ENCODE assay signal across 2 cellular contexts in the genomic region with DNA sequence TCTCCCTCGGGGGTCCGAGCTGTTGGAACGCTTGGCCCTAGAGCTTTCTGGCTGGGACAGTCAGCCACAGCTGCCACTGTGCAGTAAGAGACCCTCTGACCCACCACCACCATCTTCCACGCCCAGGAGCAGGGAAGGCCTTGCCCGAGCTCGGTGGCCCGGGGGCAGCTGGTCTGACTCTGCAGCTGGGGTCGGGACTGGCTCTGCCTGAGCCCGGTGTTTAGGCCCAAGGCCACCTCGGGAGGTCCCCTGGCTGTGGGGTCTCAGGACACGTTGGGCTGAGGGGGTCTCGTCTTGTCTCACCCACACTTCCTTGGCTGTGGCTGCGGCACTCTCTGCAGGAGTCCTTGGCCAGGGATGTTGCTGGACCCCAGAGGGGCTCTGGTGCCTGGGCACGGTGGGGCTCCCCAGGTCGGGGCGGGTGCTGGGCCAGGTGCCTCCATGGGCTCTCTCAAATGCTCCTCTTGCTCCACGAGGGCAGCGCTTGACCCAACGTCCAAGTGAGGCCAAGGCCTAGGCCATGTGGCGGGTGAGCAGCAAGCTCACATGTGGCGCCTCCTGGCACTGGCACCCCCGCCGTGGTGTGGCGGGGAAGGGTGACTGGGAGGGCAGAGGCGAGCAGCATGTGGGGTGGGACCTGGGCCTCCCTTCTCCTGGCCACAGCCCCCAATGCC.
A peak's percentile ranks its signal among the peaks of the same experiment; 100 is the strongest.
TF ChIP-seq lines count a peak whose summit lies in the region.

No MANE protein-coding gene starts in this region.

TF ChIP-seq in Ishikawa, 13 proteins besides CTCF, POLR2A, EP300 and RAD21:
- 0 out of 2 replicates have a peak, but pooled peaks have one; percentile 0 for TF ChIP-seq TEAD4 (IDR thresholded peaks at IDR 0.05)
- no peak for TF ChIP-seq NFIC (IDR thresholded peaks at IDR 0.05)

TF ChIP-seq in H1, 55 proteins besides CTCF, POLR2A, EP300 and RAD21:
- TF ChIP-seq KDM4A (IDR thresholded peaks at IDR 0.05; ENCODE audit: low read depth, low read length, severe bottlenecking) (no peak), NANOG (IDR thresholded peaks at IDR 0.05; ENCODE audit: insufficient read depth, low read depth, low read length, poor library complexity, severe bottlenecking) (no peak), CBX8 (IDR thresholded peaks at IDR 0.05; ENCODE audit: borderline replicate concordance, low read depth, low read length) (no peak), POU5F1 (IDR thresholded peaks at IDR 0.05; ENCODE audit: low read depth, low read length) (no peak), SP1 (IDR thresholded peaks at IDR 0.05; ENCODE audit: low read depth, low read length) (no peak), CHD1 (IDR thresholded peaks at IDR 0.05; ENCODE audit: low read depth, low read length) (no peak), SRF (IDR thresholded peaks at IDR 0.05; ENCODE audit: low read depth, low read length) (no peak), RBBP5 (IDR thresholded peaks at IDR 0.05; ENCODE audit: borderline replicate concordance, low read depth, low read length) (no peak), TBP (IDR thresholded peaks at IDR 0.05; ENCODE audit: low read depth, low read length) (no peak), ASH2L (IDR thresholded peaks at IDR 0.05; ENCODE audit: low read length) (no peak), SP4 (IDR thresholded peaks at IDR 0.05; ENCODE audit: low read length) (no peak), BRCA1 (IDR thresholded peaks at IDR 0.05; ENCODE audit: low read depth, low read length) (no peak), CTBP2 (IDR thresholded peaks at IDR 0.05; ENCODE audit: borderline replicate concordance, insufficient read depth, insufficient read length, low read length) (no peak), JUND (IDR thresholded peaks at IDR 0.05; ENCODE audit: low read length) (no peak), SP2 (IDR thresholded peaks at IDR 0.05; ENCODE audit: low read length) (no peak)
- TF ChIP-seq, protein P1, sequence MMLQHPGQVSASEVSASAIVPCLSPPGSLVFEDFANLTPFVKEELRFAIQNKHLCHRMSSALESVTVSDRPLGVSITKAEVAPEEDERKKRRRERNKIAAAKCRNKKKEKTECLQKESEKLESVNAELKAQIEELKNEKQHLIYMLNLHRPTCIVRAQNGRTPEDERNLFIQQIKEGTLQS (IDR thresholded peaks at IDR 0.05; ENCODE audit: insufficient read depth, low read depth, low read length), result no peak
- TF ChIP-seq, protein P2, sequence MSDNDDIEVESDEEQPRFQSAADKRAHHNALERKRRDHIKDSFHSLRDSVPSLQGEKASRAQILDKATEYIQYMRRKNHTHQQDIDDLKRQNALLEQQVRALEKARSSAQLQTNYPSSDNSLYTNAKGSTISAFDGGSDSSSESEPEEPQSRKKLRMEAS (IDR thresholded peaks at IDR 0.05), result no peak
